ENCODE assay signal across 8 cellular contexts in genomic region chr3:66037330-66037985, GRCh38. TPM values are rescaled to one million over a fixed set of nuclear protein-coding genes. Genes with fewer than 3 reads are reported as not detected.
DNase-seq lines count a peak whose midpoint lies in the region; ATAC-seq, FAIRE-seq and TF ChIP-seq lines count a peak whose summit lies in the region.

No MANE protein-coding gene starts in this region.

- TF ChIP-seq CTCF in Peyer's patch (IDR thresholded peaks at IDR 0.05): peak in 2 of 6 experiments; percentile 23 to 39
- peak in 1 of 2 donors; percentile 53 for TF ChIP-seq CTCF in endothelial cell of umbilical vein (IDR thresholded peaks at IDR 0.05; ENCODE audit: extremely low read depth in 1 of 2, insufficient read depth in 1 of 2, low read depth in 1 of 2, low read length in 2 of 2)
- TF ChIP-seq CTCF in mucosa of descending colon (IDR thresholded peaks at IDR 0.05): no peak
- TF ChIP-seq CTCF in vagina (IDR thresholded peaks at IDR 0.05): no peak

- H4K20me1 ChIP-seq in endothelial cell of umbilical vein (replicated peaks; ENCODE audit: control insufficient read depth, extremely low read depth, insufficient read depth, low read length): peaks cover 3% of the 10 kb centered on the region

- H2AFZ ChIP-seq in endothelial cell of umbilical vein (ENCODE audit: low read depth, low read length): peak overlapping the region; percentile 88

- intact Hi-C loops in endothelial cell of umbilical vein (cut with micrococcal nuclease) (loop anchor here (1.0 to 5.0 kb wide), 2 partner anchors 155 to 158 kb away; no protein-coding TSS in a partner anchor), mucosa of descending colon (cut with DNase I, micrococcal nuclease) (no loop called here), vagina (cut with DNase I) (loop anchor here (5.0 kb wide), 1 partner anchor 100 kb away; no protein-coding TSS in a partner anchor)

- H3K4me2 ChIP-seq in endothelial cell of umbilical vein (ENCODE audit: insufficient read depth, low read length): peak overlapping the region; percentile 81

- peaks cover 28% of the 10 kb centered on the region for H3K79me2 ChIP-seq in endothelial cell of umbilical vein (ENCODE audit: control insufficient read depth, insufficient read depth, low read length)

- TSS peak; percentile 29 for BruUV-seq in endothelial cell of umbilical vein (replicated peaks; lab: Mats Ljungman, UMichigan)

- H3K9me1 ChIP-seq in endothelial cell of umbilical vein (replicated peaks; ENCODE audit: control insufficient read depth, extremely low read depth, insufficient read depth, low read length): no peaks in the 10 kb centered on the region

- peak; percentile 65 to 67 for DNase-seq in SHP77 (lab: John Stamatoyannopoulos, UW)
- DNase-seq in SHP77 treated with DMSO at 0.1 percent for 48 hours (lab: John Stamatoyannopoulos, UW): no peak
- DNase-seq in Peyer's patch: peak in 1 of 3 donors; percentile 71
- peak; percentile 62 for DNase-seq in endothelial cell of umbilical vein (ENCODE audit: low read depth, low spot score)
- DNase-seq in mucosa of descending colon: peak; percentile 58 to 62 (median 61)
- no peak for DNase-seq in vagina (ENCODE audit: extremely low spot score in 2 of 2)
- DNase-seq in inferior parietal cortex (ENCODE audit: extremely low spot score): no peak

- peak overlapping the region; percentile 90 for H3K9ac ChIP-seq in endothelial cell of umbilical vein (replicated peaks; ENCODE audit: extremely low read depth, insufficient read depth, low read length)

- no peak for TF ChIP-seq POLR2A in Peyer's patch (IDR thresholded peaks at IDR 0.05)
- no peak for TF ChIP-seq POLR2A in endothelial cell of umbilical vein (IDR thresholded peaks at IDR 0.05; ENCODE audit: low read depth, low read length)
- TF ChIP-seq POLR2A in vagina (IDR thresholded peaks at IDR 0.05): no peak

- no peaks in the 10 kb centered on the region for H3K4me1 ChIP-seq in Peyer's patch
- peaks cover 24% of the 10 kb centered on the region for H3K4me1 ChIP-seq in endothelial cell of umbilical vein (ENCODE audit: control insufficient read depth, extremely low read depth, insufficient read depth, low read length)
- peaks cover 11% of the 10 kb centered on the region for H3K4me1 ChIP-seq in mucosa of descending colon (ENCODE audit: low read depth)
- peaks cover 29% of the 10 kb centered on the region for H3K4me1 ChIP-seq in vagina

- peak overlapping the region in 3 of 4 donors; percentile 77 to 91 (median 89) for H3K27ac ChIP-seq in Peyer's patch
- H3K27ac ChIP-seq in endothelial cell of umbilical vein (ENCODE audit: insufficient read depth, low read depth, low read length): peak overlapping the region; percentile 84
- peak overlapping the region; percentile 82 for H3K27ac ChIP-seq in vagina

- dilution Hi-C loops in endothelial cell of umbilical vein (cut with MboI; ENCODE audit: extremely low pct_ligation_motif_present, low sequenced_read_pairs): no loop called here

- CTCF ChIA-PET in endothelial cell of umbilical vein (lab: Charles Lee): interaction anchor here (0.5 to 2.9 kb wide), 17 partner anchors 10 to 287 kb away, joined by 3 to 24 read pairs (median 3); no protein-coding TSS in a partner anchor

- POLR2A ChIA-PET in endothelial cell of umbilical vein (lab: Charles Lee): interaction anchor here (1.2 kb wide), 1 partner anchor 183 kb away, joined by 3 read pairs; the partner anchor contains the start of gene SLC25A26

- H3K4me3 ChIP-seq in Peyer's patch (peak overlapping the region; percentile 41 to 87 (median 62)), endothelial cell of umbilical vein (replicated peaks in 1 of 3; ENCODE audit: insufficient read depth in 1 of 3, low read depth in 1 of 3, low read length in 3 of 3) (peak overlapping the region; percentile 65 to 91 (median 91)), mucosa of descending colon (peak overlapping the region; percentile 63), vagina (peak overlapping the region; percentile 45 to 76)

- FAIRE-seq in endothelial cell of umbilical vein (lab: Jason Lieb, UNC): peak; percentile 35

- H3K36me3 ChIP-seq in Peyer's patch (no peaks in the 10 kb centered on the region), endothelial cell of umbilical vein (ENCODE audit: control insufficient read depth in 2 of 2, extremely low read depth in 1 of 2, insufficient read depth in 2 of 2, low read length in 2 of 2) (no peaks in the 10 kb centered on the region), mucosa of descending colon (ENCODE audit: low read depth) (no peaks in the 10 kb centered on the region), vagina (no peaks in the 10 kb centered on the region)

- no peaks in the 10 kb centered on the region for H3K27me3 ChIP-seq in Peyer's patch
- H3K27me3 ChIP-seq in endothelial cell of umbilical vein (ENCODE audit: control insufficient read depth in 2 of 2, insufficient read depth in 2 of 2, low read length in 2 of 2): no peaks in the 10 kb centered on the region
- H3K27me3 ChIP-seq in vagina: no peaks in the 10 kb centered on the region

- peak; percentile 27 for ATAC-seq in mucosa of descending colon
- no peak for ATAC-seq in HG03520 (IDR thresholded peaks at IDR 0.05; ENCODE audit: unreplicated experiment)

- H3K9me3 ChIP-seq in Peyer's patch: no peaks in the 10 kb centered on the region
- H3K9me3 ChIP-seq in endothelial cell of umbilical vein (replicated peaks; ENCODE audit: control insufficient read depth, insufficient read depth, low read length): no peaks in the 10 kb centered on the region
- no peaks in the 10 kb centered on the region for H3K9me3 ChIP-seq in mucosa of descending colon
- no peaks in the 10 kb centered on the region for H3K9me3 ChIP-seq in vagina

TF ChIP-seq in endothelial cell of umbilical vein, 7 proteins besides CTCF, POLR2A, EP300 and RAD21:
- no peak for TF ChIP-seq POLR2AphosphoS5 (IDR thresholded peaks at IDR 0.05; ENCODE audit: insufficient read depth, low read depth, low read length)
- no peak for TF ChIP-seq EZH2 (IDR thresholded peaks at IDR 0.05; ENCODE audit: borderline replicate concordance, low read depth, low read length, severe bottlenecking)
- no peak for TF ChIP-seq JUN (IDR thresholded peaks at IDR 0.05; ENCODE audit: borderline replicate concordance, insufficient read depth, insufficient read length, low read depth)
- no peak for TF ChIP-seq MYC (IDR thresholded peaks at IDR 0.05; ENCODE audit: low read depth, low read length)
- TF ChIP-seq FOS (IDR thresholded peaks at IDR 0.05; ENCODE audit: borderline replicate concordance, insufficient read depth, low read length): no peak
- no peak for TF ChIP-seq GATA2 (IDR thresholded peaks at IDR 0.05; ENCODE audit: insufficient read depth, insufficient read length, low read depth, low read length)
- TF ChIP-seq, protein P1, sequence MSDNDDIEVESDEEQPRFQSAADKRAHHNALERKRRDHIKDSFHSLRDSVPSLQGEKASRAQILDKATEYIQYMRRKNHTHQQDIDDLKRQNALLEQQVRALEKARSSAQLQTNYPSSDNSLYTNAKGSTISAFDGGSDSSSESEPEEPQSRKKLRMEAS (IDR thresholded peaks at IDR 0.05; ENCODE audit: insufficient read depth, insufficient read length): no peak

RNA-seq across cellular contexts. Expression of gene MAGI1, which starts 1.3 kb away (rescaled TPM):
- total RNA-seq in Peyer's patch: 10 to 100 TPM; 49.5 to 72.1 (median 67.6) TPM
- 47.7 and 47.9 TPM in 2 replicates for total RNA-seq in endothelial cell of umbilical vein
- polyA plus RNA-seq in endothelial cell of umbilical vein: 8.2 and 10.1 TPM in 2 replicates
- polyA plus RNA-seq in endothelial cell of umbilical vein (2011; cell fraction: cytosol; rRNA removed): 9.6 and 9.8 TPM in 2 replicates
- 55.5 and 63.7 TPM in 2 replicates for polyA plus RNA-seq in endothelial cell of umbilical vein (2011; cell fraction: nucleus; rRNA removed)
- polyA plus RNA-seq in endothelial cell of umbilical vein (2012): 9.9 and 12.6 TPM in 2 replicates
- polyA minus RNA-seq in endothelial cell of umbilical vein: 49.7 and 51.7 TPM in 2 replicates
- 2.2 TPM for polyA minus RNA-seq in endothelial cell of umbilical vein (2011; cell fraction: cytosol; rRNA and poly(A)+ RNA removed)
- 105 and 110 TPM in 2 replicates for polyA minus RNA-seq in endothelial cell of umbilical vein (2011; cell fraction: nucleus; rRNA and poly(A)+ RNA removed)
- total RNA-seq in mucosa of descending colon: 10 to 100 TPM; 41.9 to 59.6 (median 45.6) TPM
- total RNA-seq in vagina: 47.1 TPM

Comparison
In these comparisons a context has a peak if more than half of its experiments do, and no peak if none do; other contexts are left out.
1. DNase-seq: peak in SHP77 (2 of 2), endothelial cell of umbilical vein (single experiment) and mucosa of descending colon (3 of 3); none in SHP77 treated with DMSO at 0.1 percent for 48 hours (single experiment), vagina (0 of 2) and inferior parietal cortex (single experiment).
2. intact Hi-C loops: an anchor here in endothelial cell of umbilical vein (1.0 to 5.0 kb wide) and vagina (5.0 kb wide); none called in mucosa of descending colon.
3. Peak in every context shown above with its lines, with median percentiles within 50 percentile points of each other: H3K27ac ChIP-seq and H3K4me3 ChIP-seq.